ENCODE assay signal across 12 cellular contexts in the genomic region with DNA sequence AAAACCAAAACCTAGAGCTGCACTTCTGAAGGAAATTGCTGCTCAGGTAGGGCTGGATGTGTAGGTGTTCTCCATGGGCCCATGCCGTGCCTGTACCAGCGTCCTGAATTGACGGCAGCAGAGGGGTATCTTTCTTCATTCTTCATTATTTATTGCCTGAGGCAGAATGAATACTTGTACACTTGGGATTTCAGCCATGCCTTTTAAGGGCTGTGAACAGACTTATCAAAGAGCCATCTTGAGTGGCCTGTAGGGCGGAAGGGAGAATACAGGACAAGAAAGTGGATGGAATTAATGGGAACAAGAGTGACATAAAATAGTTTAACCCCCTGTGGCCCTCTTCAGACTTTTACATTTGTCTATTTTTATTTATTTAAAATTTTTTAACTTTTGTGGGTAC.
A peak's percentile ranks its signal among the peaks of the same experiment; 100 is the strongest.
DNase-seq lines count a peak whose midpoint lies in the region; ATAC-seq and TF ChIP-seq lines count a peak whose summit lies in the region.
"Had no signal": no experiment of that assay in that cellular context is flagged by ENCODE, and none has a peak within 500 bp of the region (broad histone marks: within the 10 kb centered on the region; RNA-seq: fewer than 3 reads in every experiment).

No MANE protein-coding gene starts in this region.

- DNase-seq in activated CD4-positive, alpha-beta T cell treated with anti-CD3 and anti-CD28 coated beads for 36 hours: no peak
- no peak for DNase-seq in activated CD4-positive, alpha-beta T cell treated with anti-CD3 and anti-CD28 coated beads for 48 hours
- no peak for DNase-seq in activated CD4-positive, alpha-beta memory T cell treated with anti-CD3 and anti-CD28 coated beads, Interleukin-2, amount 10 ng/mL, durations not matched to agents 7 days and 5 days
- DNase-seq in glutamatergic neuron (no peak), spleen (no peak), GM13977 (ENCODE audit: low spot score) (no peak), GM03348 (ENCODE audit: low spot score) (no peak), brain microvascular endothelial cell (no peak)
- DNase-seq: NCI-H1092; NK-92 treated with Interleukin-12 subunit alpha and Interleukin-12 subunit beta, amount 100 ng/mL, for 24 hours; stimulated activated CD4-positive, alpha-beta T cell treated with anti-CD3 and anti-CD28 coated beads, Interleukin-1b, Interleukin-23, amount 100 ng/mL, for 48 hours had no signal

- in situ Hi-C loops in GM13977 (cut with MboI; ENCODE audit: low pct_unique_long_range_greater_than_20kb, low sequenced_read_pairs, unreplicated experiment) (no loop called here), brain microvascular endothelial cell (cut with HindIII; ENCODE audit: low pct_ligation_motif_present, low sequenced_read_pairs) (no loop called here)

- H3K4me3 Mint-ChIP-seq in activated CD4-positive, alpha-beta T cell treated with anti-CD3 and anti-CD28 coated beads for 36 hours: peak overlapping the region; percentile 51
- peak overlapping the region; percentile 82 for H3K4me3 Mint-ChIP-seq in activated CD4-positive, alpha-beta memory T cell treated with anti-CD3 and anti-CD28 coated beads, Interleukin-2, amount 10 ng/mL, durations not matched to agents 7 days and 5 days
- peak overlapping the region; percentile 15 for H3K4me3 Mint-ChIP-seq in glutamatergic neuron (ENCODE audit: unreplicated experiment)

- POLR2A ChIA-PET in activated CD4-positive, alpha-beta T cell treated with anti-CD3 and anti-CD28 coated beads for 36 hours (lab: Charles Lee): no interaction called here
- POLR2A ChIA-PET in activated CD4-positive, alpha-beta memory T cell treated with anti-CD3 and anti-CD28 coated beads, Interleukin-2, amount 10 ng/mL, durations not matched to agents 7 days and 5 days (lab: Charles Lee): interaction anchor here (1.0 to 10.0 kb wide), 3 partner anchors 9 to 109 kb away, joined by 3 to 301 read pairs (median 38); a partner anchor contains a TSS

- CTCF ChIA-PET in activated CD4-positive, alpha-beta T cell treated with anti-CD3 and anti-CD28 coated beads for 36 hours (lab: Charles Lee): interaction anchor here (1.2 to 1.3 kb wide), 2 partner anchors 9 to 17 kb away, joined by 3 to 6 read pairs; no protein-coding TSS in a partner anchor
- CTCF ChIA-PET in activated CD4-positive, alpha-beta memory T cell treated with anti-CD3 and anti-CD28 coated beads, Interleukin-2, amount 10 ng/mL, durations not matched to agents 7 days and 5 days (lab: Charles Lee): interaction anchor here (1.2 kb wide), 1 partner anchor 12 kb away, joined by 3 read pairs; no protein-coding TSS in a partner anchor

- peak overlapping the region; percentile 98 for H3K27ac Mint-ChIP-seq in activated CD4-positive, alpha-beta T cell treated with anti-CD3 and anti-CD28 coated beads for 36 hours
- peak overlapping the region; percentile 98 for H3K27ac Mint-ChIP-seq in activated CD4-positive, alpha-beta memory T cell treated with anti-CD3 and anti-CD28 coated beads, Interleukin-2, amount 10 ng/mL, durations not matched to agents 7 days and 5 days
- H3K27ac Mint-ChIP-seq in glutamatergic neuron (ENCODE audit: unreplicated experiment): peak overlapping the region; percentile 78

- H3K27me3 Mint-ChIP-seq in activated CD4-positive, alpha-beta T cell treated with anti-CD3 and anti-CD28 coated beads for 36 hours: no peaks in the 10 kb centered on the region
- H3K27me3 Mint-ChIP-seq in activated CD4-positive, alpha-beta memory T cell treated with anti-CD3 and anti-CD28 coated beads, Interleukin-2, amount 10 ng/mL, durations not matched to agents 7 days and 5 days: no peaks in the 10 kb centered on the region
- peaks cover 6% of the 10 kb centered on the region for H3K27me3 Mint-ChIP-seq in glutamatergic neuron (ENCODE audit: unreplicated experiment)

- H3K4me1 Mint-ChIP-seq in activated CD4-positive, alpha-beta T cell treated with anti-CD3 and anti-CD28 coated beads for 36 hours: peaks cover 90% of the 10 kb centered on the region
- peaks cover 91% of the 10 kb centered on the region for H3K4me1 Mint-ChIP-seq in activated CD4-positive, alpha-beta memory T cell treated with anti-CD3 and anti-CD28 coated beads, Interleukin-2, amount 10 ng/mL, durations not matched to agents 7 days and 5 days
- H3K4me1 Mint-ChIP-seq in glutamatergic neuron (ENCODE audit: low read depth, unreplicated experiment): peaks cover 48% of the 10 kb centered on the region

- H3K36me3 Mint-ChIP-seq in activated CD4-positive, alpha-beta T cell treated with anti-CD3 and anti-CD28 coated beads for 36 hours (ENCODE audit: low read depth): peaks cover 2% of the 10 kb centered on the region
- peaks cover 31% of the 10 kb centered on the region for H3K36me3 Mint-ChIP-seq in activated CD4-positive, alpha-beta memory T cell treated with anti-CD3 and anti-CD28 coated beads, Interleukin-2, amount 10 ng/mL, durations not matched to agents 7 days and 5 days (ENCODE audit: low read depth)
- no peaks in the 10 kb centered on the region for H3K36me3 Mint-ChIP-seq in glutamatergic neuron (ENCODE audit: unreplicated experiment)

- TF ChIP-seq CTCF in glutamatergic neuron (IDR thresholded peaks at IDR 0.05; ENCODE audit: partially characterized antibody, unreplicated experiment) (no peak), spleen (IDR thresholded peaks at IDR 0.05 in 8 of 11, conservative IDR thresholded peaks at IDR 0.05 in 3 of 11) (no peak), GM13977 (IDR thresholded peaks at IDR 0.05; ENCODE audit: extremely low read depth, insufficient read depth, missing control alignments) (no peak), brain microvascular endothelial cell (IDR thresholded peaks at IDR 0.05; ENCODE audit: low read depth, low read length, missing control alignments) (no peak)

- no peaks in the 10 kb centered on the region for H3K9me3 ChIP-seq in spleen
- H3K9me3 ChIP-seq: HAP-1 had no signal

- TF ChIP-seq POLR2A in spleen (IDR thresholded peaks at IDR 0.05): no peak

- peaks cover 80 to 100% (median 100%) of the 10 kb centered on the region in 6 donors for H3K4me1 ChIP-seq in spleen

- H3K36me3 ChIP-seq in spleen (no peaks in the 10 kb centered on the region), brain microvascular endothelial cell (replicated peaks) (no peaks in the 10 kb centered on the region)
- H3K36me3 ChIP-seq: HAP-1 had no signal

- no peaks in the 10 kb centered on the region for H3K27me3 ChIP-seq in spleen (replicated peaks in 1 of 7)
- H3K27me3 ChIP-seq in brain microvascular endothelial cell (replicated peaks): no peaks in the 10 kb centered on the region

- peak; percentile 3 for ATAC-seq in activated CD4-positive, alpha-beta T cell treated with anti-CD3 and anti-CD28 coated beads for 36 hours

- no peak overlapping the region for H3K4me3 ChIP-seq in spleen
- no peak overlapping the region for H3K4me3 ChIP-seq in brain microvascular endothelial cell (ENCODE audit: low read depth, low read length)
- H3K4me3 ChIP-seq: HAP-1 had no signal

- H3K27ac ChIP-seq in spleen (peak overlapping the region; percentile 76 to 93 (median 85)), brain microvascular endothelial cell (no peak overlapping the region)

- H3K9me3 Mint-ChIP-seq in activated CD4-positive, alpha-beta T cell treated with anti-CD3 and anti-CD28 coated beads for 36 hours (ENCODE audit: low read depth): no peaks in the 10 kb centered on the region
- no peaks in the 10 kb centered on the region for H3K9me3 Mint-ChIP-seq in activated CD4-positive, alpha-beta memory T cell treated with anti-CD3 and anti-CD28 coated beads, Interleukin-2, amount 10 ng/mL, durations not matched to agents 7 days and 5 days
- peaks cover 3% of the 10 kb centered on the region for H3K9me3 Mint-ChIP-seq in glutamatergic neuron (ENCODE audit: unreplicated experiment)

- intact Hi-C loops in activated CD4-positive, alpha-beta T cell treated with anti-CD3 and anti-CD28 coated beads for 36 hours (cut with DNase I, micrococcal nuclease): loop anchor here in 1 of 2 experiments (1.0 to 10.0 kb wide), 2 partner anchors 8 to 1633 kb away; a partner anchor contains a TSS
- intact Hi-C loops in spleen (cut with DNase I; ENCODE audit: low total_unique reads): loop anchor here (10.0 kb wide), 1 partner anchor 57 kb away; a partner anchor contains a TSS

- WGBS in spleen, 5 donors: 49 to 74% (median 57%) methylated on average over 4 of the region's 4 CpGs

Comparison
In these comparisons a context has a peak if more than half of its experiments do, and no peak if none do; other contexts are left out.
1. H3K4me3 Mint-ChIP-seq: peak in every context shown above with its lines; median percentile 82 in activated CD4-positive, alpha-beta memory T cell treated with anti-CD3 and anti-CD28 coated beads, Interleukin-2, amount 10 ng/mL, durations not matched to agents 7 days and 5 days; 51 in activated CD4-positive, alpha-beta T cell treated with anti-CD3 and anti-CD28 coated beads for 36 hours; 15 in glutamatergic neuron.